ENCODE assay signal across 16 cellular contexts in genomic region chr5:174945853-174946252, GRCh38.
"Had no signal": no experiment of that assay in that cellular context is flagged by ENCODE, and none has a peak within 500 bp of the region (broad histone marks: within the 10 kb centered on the region; RNA-seq: fewer than 3 reads in every experiment).

No MANE protein-coding gene starts in this region.

- DNase-seq: activated CD4-positive, CD25-positive, alpha-beta regulatory T cell; activated CD8-positive, alpha-beta memory T cell treated with anti-CD3 and anti-CD28 coated beads for 24 hours; activated CD8-positive, alpha-beta memory T cell treated with anti-CD3 and anti-CD28 coated beads, Interleukin-2, amount 50 U/mL, for 48 hours; activated gamma-delta T cell; activated T-cell treated with anti-CD3 and anti-CD28 coated beads, Interleukin-2, amount 50 U/mL, for 72 hours; cerebellar nuclear complex; effector CD4-positive, alpha-beta T cell; heart right ventricle; immature natural killer cell; kidney glomerular epithelial cell; left ventricle myocardium superior; occipital lobe; stimulated activated naive CD8-positive, alpha-beta T cell treated with anti-CD3 and anti-CD28 coated beads, Interleukin-15, Interleukin-2, amounts not matched to agents 100 U/mL and 50 U/mL, for 24 hours; substantia nigra; T1000; tibial artery had no signal
